ENCODE assay signal across 1 cellular context in genomic region chr10:49080071-49080470, GRCh38.
TF ChIP-seq lines count a peak whose summit lies in the region.

No MANE protein-coding gene starts in this region.

TF ChIP-seq in K562, 482 proteins besides CTCF, POLR2A, EP300 and RAD21 (continued from another document):
- TF ChIP-seq, protein P1, sequence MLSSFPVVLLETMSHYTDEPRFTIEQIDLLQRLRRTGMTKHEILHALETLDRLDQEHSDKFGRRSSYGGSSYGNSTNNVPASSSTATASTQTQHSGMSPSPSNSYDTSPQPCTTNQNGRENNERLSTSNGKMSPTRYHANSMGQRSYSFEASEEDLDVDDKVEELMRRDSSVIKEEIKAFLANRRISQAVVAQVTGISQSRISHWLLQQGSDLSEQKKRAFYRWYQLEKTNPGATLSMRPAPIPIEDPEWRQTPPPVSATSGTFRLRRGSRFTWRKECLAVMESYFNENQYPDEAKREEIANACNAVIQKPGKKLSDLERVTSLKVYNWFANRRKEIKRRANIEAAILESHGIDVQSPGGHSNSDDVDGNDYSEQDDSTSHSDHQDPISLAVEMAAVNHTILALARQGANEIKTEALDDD (IDR thresholded peaks at IDR 0.05): peak; percentile 59; the same call in 1 of the 2 replicates
- TF ChIP-seq DPF2 (IDR thresholded peaks at IDR 0.05) (0 out of 2 replicates have a peak, but pooled peaks have one; percentile 15), CREM (IDR thresholded peaks at IDR 0.05; ENCODE audit: low read depth) (no peak), SMARCA4 (IDR thresholded peaks at IDR 0.05) (peak; percentile 40; the same call in 1 of the 2 replicates), ZNF140 (CRISPR knock-in tag; IDR thresholded peaks at IDR 0.05) (no peak), HOXB6 (CRISPR knock-in tag; IDR thresholded peaks at IDR 0.05; ENCODE audit: borderline replicate concordance) (no peak), FUS (optimal IDR thresholded peaks at IDR 0.05; ENCODE audit: low read depth, low read length) (no peak), MAFK (IDR thresholded peaks at IDR 0.05; ENCODE audit: low read length) (peak; percentile 72), HDAC2 (IDR thresholded peaks at IDR 0.05) (no peak), SAP30 (IDR thresholded peaks at IDR 0.05; ENCODE audit: borderline replicate concordance, insufficient read depth, low read depth, low read length, poor library complexity, severe bottlenecking) (no peak), MAFF (IDR thresholded peaks at IDR 0.05; ENCODE audit: low read length) (peak; percentile 75), FOXA3 (CRISPR knock-in tag; conservative IDR thresholded peaks at IDR 0.05 in 1 of 2, IDR thresholded peaks at IDR 0.05 in 1 of 2) (peak in 1 of 2 experiments; percentile 50; a peak in 2 of 4 replicates), MEIS2 (IDR thresholded peaks at IDR 0.05; ENCODE audit: partially characterized antibody) (peak; percentile 69), ZNF785 (CRISPR knock-in tag; IDR thresholded peaks at IDR 0.05) (no peak), DIDO1 (tag; IDR thresholded peaks at IDR 0.05; ENCODE audit: low read depth) (no peak), FOSL1 (tag; conservative IDR thresholded peaks at IDR 0.05) (peak; percentile 29; the same call in 1 of the 2 replicates), ZZZ3 (IDR thresholded peaks at IDR 0.05) (no peak), MAFG (tag; conservative IDR thresholded peaks at IDR 0.05) (peak; percentile 80), ARID2 (IDR thresholded peaks at IDR 0.05) (no peak), ATF2 (CRISPR knock-in tag; IDR thresholded peaks at IDR 0.05) (no peak), NR3C1 (CRISPR knock-in tag; IDR thresholded peaks at IDR 0.05) (no peak), C11orf30 (IDR thresholded peaks at IDR 0.05; ENCODE audit: low read depth) (peak; percentile 94), BCLAF1 (IDR thresholded peaks at IDR 0.05; ENCODE audit: borderline replicate concordance in 1 of 2, control insufficient read depth in 1 of 2, low read depth in 2 of 2, low read length in 1 of 2) (no peak), CEBPG (CRISPR knock-in tag; IDR thresholded peaks at IDR 0.05) (no peak), CEBPG (tag; conservative IDR thresholded peaks at IDR 0.05 in 1 of 2, IDR thresholded peaks at IDR 0.05 in 1 of 2) (0 out of 4 replicates have a peak, but pooled peaks of 1 of the 2 experiments have one; percentile 7), PURB (CRISPR knock-in tag; IDR thresholded peaks at IDR 0.05; ENCODE audit: low read depth) (no peak), CC2D1A (IDR thresholded peaks at IDR 0.05) (no peak), FOXK2 (conservative IDR thresholded peaks at IDR 0.05 in 1 of 2, IDR thresholded peaks at IDR 0.05 in 1 of 2; ENCODE audit: low read depth in 2 of 2) (no peak), KLF6 (CRISPR knock-in tag; IDR thresholded peaks at IDR 0.05; ENCODE audit: borderline replicate concordance) (no peak), GABPA (tag; conservative IDR thresholded peaks at IDR 0.05; ENCODE audit: low read depth) (no peak), PHF21A (IDR thresholded peaks at IDR 0.05; ENCODE audit: borderline replicate concordance, low read depth) (no peak), RB1 (IDR thresholded peaks at IDR 0.05; ENCODE audit: low read depth) (no peak), ETV6 (IDR thresholded peaks at IDR 0.05; ENCODE audit: borderline replicate concordance in 1 of 2, low read depth in 2 of 2, low read length in 1 of 2) (no peak), ETV6 (CRISPR knock-in tag; IDR thresholded peaks at IDR 0.05; ENCODE audit: borderline replicate concordance) (no peak), ARID1B (IDR thresholded peaks at IDR 0.05) (peak; percentile 40; the same call in 1 of the 2 replicates), JUND (IDR thresholded peaks at IDR 0.05; ENCODE audit: borderline replicate concordance, low read depth, low read length) (peak; percentile 10; the same call in 1 of the 2 replicates), JUND (tag; IDR thresholded peaks at IDR 0.05; ENCODE audit: borderline replicate concordance, low read depth, low read length) (0 out of 3 replicates have a peak, but pooled peaks have one; percentile 19), RBFOX2 (IDR thresholded peaks at IDR 0.05; ENCODE audit: low read depth, low read length) (no peak), TAF9B (IDR thresholded peaks at IDR 0.05; ENCODE audit: partially characterized antibody) (no peak), ZNF143 (CRISPR knock-in tag; IDR thresholded peaks at IDR 0.05) (no peak), ILK (tag; IDR thresholded peaks at IDR 0.05; ENCODE audit: borderline replicate concordance, low read depth) (no peak), TCF7 (IDR thresholded peaks at IDR 0.05; ENCODE audit: borderline replicate concordance) (no peak), ZNF316 (IDR thresholded peaks at IDR 0.05) (peak; percentile 96), MIER1 (IDR thresholded peaks at IDR 0.05; ENCODE audit: low read depth) (no peak), POLR3A (IDR thresholded peaks at IDR 0.05; ENCODE audit: borderline replicate concordance, extremely low read depth, insufficient read depth, insufficient read length) (no peak), TCF3 (CRISPR knock-in tag; IDR thresholded peaks at IDR 0.05) (0 out of 2 replicates have a peak, but pooled peaks have one; percentile 25), CREB1 (IDR thresholded peaks at IDR 0.05) (no peak), CREB1 (CRISPR knock-in tag; IDR thresholded peaks at IDR 0.05) (no peak), FIP1L1 (IDR thresholded peaks at IDR 0.05; ENCODE audit: low read depth, low read length, poor library complexity, severe bottlenecking) (no peak), MCM3 (IDR thresholded peaks at IDR 0.05) (no peak)
TF ChIP-seq in K562: peak in this region for 18.
